9 cellular contexts compared by ENCODE assay signal in genomic region chr5:149272781-149273180, GRCh38. TPM values are rescaled to one million over a fixed set of nuclear protein-coding genes. Genes with fewer than 3 reads are reported as not detected.
DNase-seq lines count a peak whose midpoint lies in the region; ATAC-seq and TF ChIP-seq lines count a peak whose summit lies in the region.
"Not testable (repeated sequence)": the region's sequence is repeated elsewhere in the genome, so short reads cannot be mapped to it uniquely, and the experiment has no call there.
"Had no signal": no experiment of that assay in that cellular context is flagged by ENCODE, and none has a peak within 500 bp of the region (broad histone marks: within the 10 kb centered on the region; RNA-seq: fewer than 3 reads in every experiment).

No MANE protein-coding gene starts in this region.

- TF ChIP-seq POLR2A in testis (IDR thresholded peaks at IDR 0.05) = not testable (repeated sequence)

- H3K79me1 ChIP-seq in mesenchymal stem cell (replicated peaks; ENCODE audit: low read length, poor library complexity, severe bottlenecking) = peaks cover 18% of the 10 kb centered on the region

- not testable (repeated sequence) for H3K27me3 ChIP-seq in AG04450 (ENCODE audit: control insufficient read depth, insufficient read depth, low read length); mesenchymal stem cell (ENCODE audit: control insufficient read depth in 1 of 2, insufficient read depth in 1 of 2, low read length in 2 of 2); testis
- H3K27me3 ChIP-seq in cardiac muscle cell = peaks cover 11% of the 10 kb centered on the region

- H3K4me1 Mint-ChIP-seq in HFFc6 (ENCODE audit: low read depth) = peaks cover 29% of the 10 kb centered on the region
- H3K4me1 Mint-ChIP-seq in activated CD4-positive, alpha-beta T cell treated with anti-CD3 and anti-CD28 coated beads for 36 hours = not testable (repeated sequence)
- H3K4me1 Mint-ChIP-seq in progenitor cell of endocrine pancreas (ENCODE audit: low read depth) = peaks cover 17% of the 10 kb centered on the region

- not testable (repeated sequence) for H2BK12ac ChIP-seq in mesenchymal stem cell (ENCODE audit: low read length in 2 of 2)

- H3K36me3 Mint-ChIP-seq in HFFc6 (ENCODE audit: low read depth) = peaks cover 15% of the 10 kb centered on the region
- H3K36me3 Mint-ChIP-seq in activated CD4-positive, alpha-beta T cell treated with anti-CD3 and anti-CD28 coated beads for 36 hours (ENCODE audit: low read depth); progenitor cell of endocrine pancreas (ENCODE audit: insufficient read depth): not testable (repeated sequence)

- H3K18ac ChIP-seq in mesenchymal stem cell (ENCODE audit: low read depth in 1 of 2, low read length in 2 of 2) = not testable (repeated sequence)

- intact Hi-C loops in activated CD4-positive, alpha-beta T cell treated with anti-CD3 and anti-CD28 coated beads for 36 hours (cut with DNase I, micrococcal nuclease) = loop anchor here in 1 of 2 experiments (5.0 kb wide), 1 partner anchor 450 kb away; no protein-coding TSS in a partner anchor
- intact Hi-C loops in testis (cut with DNase I; ENCODE audit: low total_unique reads) = not testable (repeated sequence)

- peak overlapping the region; percentile 77 for H3K9ac ChIP-seq in mesenchymal stem cell (ENCODE audit: low read length)

- not testable (repeated sequence) for H3K4me2 ChIP-seq in mesenchymal stem cell (ENCODE audit: low read length, poor library complexity, severe bottlenecking)

- H2BK5ac ChIP-seq in mesenchymal stem cell (ENCODE audit: low read depth, low read length, poor library complexity, severe bottlenecking) = not testable (repeated sequence)

- not testable (repeated sequence) for TF ChIP-seq CTCF in AG04450 (IDR thresholded peaks at IDR 0.05; ENCODE audit: low read depth, low read length); HFFc6 (IDR thresholded peaks at IDR 0.05); coronary artery (IDR thresholded peaks at IDR 0.05); cardiac muscle cell (IDR thresholded peaks at IDR 0.05; ENCODE audit: low read depth, low read length); progenitor cell of endocrine pancreas (IDR thresholded peaks at IDR 0.05; ENCODE audit: unreplicated experiment); testis (IDR thresholded peaks at IDR 0.05)

- H4K91ac ChIP-seq in mesenchymal stem cell (ENCODE audit: low read length) = peak overlapping the region; percentile 30

- H2BK120ac ChIP-seq in mesenchymal stem cell (ENCODE audit: low read depth, low read length) = not testable (repeated sequence)

- not testable (repeated sequence) for H3K14ac ChIP-seq in mesenchymal stem cell (ENCODE audit: low read length in 2 of 2)

- not testable (repeated sequence) for H2BK15ac ChIP-seq in mesenchymal stem cell (ENCODE audit: low read depth, poor library complexity, severe bottlenecking)

- H3K4ac ChIP-seq in mesenchymal stem cell (ENCODE audit: low read depth in 1 of 2, low read length in 2 of 2) = not testable (repeated sequence)

- H3K27me3 Mint-ChIP-seq in HFFc6 (ENCODE audit: insufficient read depth) = not testable (repeated sequence)
- peaks cover 25% of the 10 kb centered on the region for H3K27me3 Mint-ChIP-seq in activated CD4-positive, alpha-beta T cell treated with anti-CD3 and anti-CD28 coated beads for 36 hours
- peaks cover 41% of the 10 kb centered on the region for H3K27me3 Mint-ChIP-seq in progenitor cell of endocrine pancreas

- WGBS in mesenchymal stem cell = 73% methylated on average over 15 of the region's 16 CpGs
- whole genome bisulfite sequencing in testis, 2 donors = 50 to 56% methylated on average over 13 to 16 of the region's 16 CpGs

- H3K9me3 Mint-ChIP-seq in HFFc6 = peaks cover 13% of the 10 kb centered on the region
- H3K9me3 Mint-ChIP-seq in activated CD4-positive, alpha-beta T cell treated with anti-CD3 and anti-CD28 coated beads for 36 hours (ENCODE audit: low read depth); progenitor cell of endocrine pancreas (ENCODE audit: low read depth): not testable (repeated sequence)

- H4K8ac ChIP-seq in mesenchymal stem cell (ENCODE audit: low read length) = not testable (repeated sequence)

- H3K27ac ChIP-seq in AG04450 (ENCODE audit: low read depth, low read length); cardiac muscle cell; mesenchymal stem cell (ENCODE audit: low read length, poor library complexity, severe bottlenecking): not testable (repeated sequence)
- H3K27ac ChIP-seq in coronary artery (peak overlapping the region in 1 of 2 donors; percentile 75), testis (peak overlapping the region; percentile 29 to 81)

- not testable (repeated sequence) for H3K27ac Mint-ChIP-seq in HFFc6; activated CD4-positive, alpha-beta T cell treated with anti-CD3 and anti-CD28 coated beads for 36 hours; progenitor cell of endocrine pancreas

- CTCF ChIA-PET in AG04450 (lab: Charles Lee) = interaction anchor here (1.1 to 1.5 kb wide), 2 partner anchors 158 to 540 kb away, joined by 3 read pairs; no protein-coding TSS in a partner anchor
- CTCF ChIA-PET in activated CD4-positive, alpha-beta T cell treated with anti-CD3 and anti-CD28 coated beads for 36 hours (lab: Charles Lee) = interaction anchor here (0.6 to 1.5 kb wide), 3 partner anchors 11 to 132 kb away, joined by 3 to 5 read pairs (median 4); partner anchors contain the start of gene ABLIM3

- not testable (repeated sequence) for H3K9me3 ChIP-seq in AG04450 (ENCODE audit: control insufficient read depth, insufficient read depth, low read length); cardiac muscle cell (ENCODE audit: low read depth); testis
- H3K9me3 ChIP-seq in mesenchymal stem cell (ENCODE audit: control insufficient read depth, low read length) = peaks cover 12% of the 10 kb centered on the region

- not testable (repeated sequence) for H2AFZ ChIP-seq in mesenchymal stem cell (ENCODE audit: low read depth, low read length)

- POLR2A ChIA-PET in AG04450 (lab: Yijun Ruan, JAX) = interaction anchor here (1.1 kb wide), 1 partner anchor 60 kb away, joined by 4 read pairs; no protein-coding TSS in a partner anchor
- POLR2A ChIA-PET in activated CD4-positive, alpha-beta T cell treated with anti-CD3 and anti-CD28 coated beads for 36 hours (lab: Charles Lee) = not testable (repeated sequence)

- DNase-seq in AG04450 (ENCODE audit: low read depth, low spot score); HFFc6; activated CD4-positive, alpha-beta T cell treated with anti-CD3 and anti-CD28 coated beads for 36 hours; coronary artery (ENCODE audit: low spot score); cardiac muscle cell (ENCODE audit: low read depth in 1 of 2, low spot score in 1 of 2); mesenchymal stem cell; progenitor cell of endocrine pancreas (ENCODE audit: low spot score, unreplicated experiment); testis: not testable (repeated sequence)

- H3K23ac ChIP-seq in mesenchymal stem cell (ENCODE audit: low read length in 2 of 2) = not testable (repeated sequence)

- H3K4me3 ChIP-seq in AG04450 (ENCODE audit: low read depth, low read length) = peak overlapping the region; percentile 72; the same call in 1 of the 2 replicates
- H3K4me3 ChIP-seq in coronary artery = peak overlapping the region; percentile 84
- peak overlapping the region; percentile 63 for H3K4me3 ChIP-seq in cardiac muscle cell
- H3K4me3 ChIP-seq in mesenchymal stem cell (ENCODE audit: insufficient read depth in 1 of 2, low read depth in 1 of 2, low read length in 2 of 2) = peak overlapping the region in 1 of 2 experiments; percentile 89
- H3K4me3 ChIP-seq in testis = peak overlapping the region in 1 of 2 donors; percentile 63

- peaks cover 17% of the 10 kb centered on the region for H3K4me1 ChIP-seq in cardiac muscle cell (ENCODE audit: low read depth)
- H3K4me1 ChIP-seq in mesenchymal stem cell (ENCODE audit: control insufficient read depth, insufficient read depth, low read depth, low read length); testis: not testable (repeated sequence)

- not testable (repeated sequence) for H2AK5ac ChIP-seq in mesenchymal stem cell (ENCODE audit: low read length, severe bottlenecking)

- H3K4me3 Mint-ChIP-seq in HFFc6 (peak overlapping the region; percentile 91), progenitor cell of endocrine pancreas (ENCODE audit: low read depth) (peak overlapping the region; percentile 82)
- peak overlapping the region; percentile 75 for H3K4me3 Mint-ChIP-seq in activated CD4-positive, alpha-beta T cell treated with anti-CD3 and anti-CD28 coated beads for 36 hours

- H3K36me3 ChIP-seq in cardiac muscle cell; mesenchymal stem cell (ENCODE audit: control insufficient read depth in 1 of 2, insufficient read depth in 2 of 2, low read depth in 1 of 2, low read length in 2 of 2); testis (ENCODE audit: low read depth, missing control alignments): not testable (repeated sequence)

- ATAC-seq in activated CD4-positive, alpha-beta T cell treated with anti-CD3 and anti-CD28 coated beads for 36 hours = not testable (repeated sequence)

RNA-seq across cellular contexts. Expression of gene AFAP1L1, which starts 1.1 kb away (rescaled TPM):
- polyA plus RNA-seq in AG04450 (2011; rRNA removed) = 1.8 and 2.6 TPM in 2 replicates
- 1.4 and 1.8 TPM in 2 replicates for polyA minus RNA-seq in AG04450 (2011; rRNA and poly(A)+ RNA removed)
- total RNA-seq in HFFc6 (2021; fragmentation: NEBNext Ultra II Directional; extraction: Animal tissue kit (Norgen Biotek cat#: 25700)) = 1 to 10 TPM; 3.2 to 7.5 (median 5.4) TPM
- total RNA-seq in activated CD4-positive, alpha-beta T cell treated with anti-CD3 and anti-CD28 coated beads for 36 hours = under 1 TPM; 0.18 to 0.55 TPM
- 30.5 and 39.3 TPM in 2 replicates for total RNA-seq in cardiac muscle cell
- 24.0 and 38.7 TPM in 2 replicates for polyA plus RNA-seq in cardiac muscle cell
- 10.1 TPM for polyA plus RNA-seq in mesenchymal stem cell (2013, experiment 1 of 2)
- 9.8 TPM for polyA plus RNA-seq in mesenchymal stem cell (2013, experiment 2 of 2)
- 0.69 and 0.78 TPM in 2 replicates for total RNA-seq in progenitor cell of endocrine pancreas
- total RNA-seq in testis = 10 to 100 TPM; 10.4 to 12.6 TPM
- 11.9 TPM for polyA plus RNA-seq in testis (ENCODE audit: insufficient read depth, low read depth, low replicate concordance)
- total RNA-seq: CD4-positive, CD25-positive, alpha-beta regulatory T cell had no signal
